ENCODE assay signal across 8 cellular contexts in genomic region chr12:11500222-11500860, GRCh38.
DNase-seq lines count a peak whose midpoint lies in the region; ATAC-seq and TF ChIP-seq lines count a peak whose summit lies in the region.

No MANE protein-coding gene starts in this region.

- CTCF ChIA-PET in OCI-LY7 (lab: Charles Lee; ENCODE audit: unreplicated experiment): no interaction called here

- peaks cover 6% of the 10 kb centered on the region for H3K9me3 Mint-ChIP-seq in activated T-helper 17 cell treated with anti-CD3 and anti-CD28 coated beads, Interleukin-2, amount 50 U/mL, for 72 hours
- H3K9me3 Mint-ChIP-seq in natural killer cell: peaks cover 0 to 5% of the 10 kb centered on the region in 2 donors
- H3K9me3 Mint-ChIP-seq in stimulated activated memory B cell treated with anti-CD40 and anti-IgM and Interleukin-4, amounts not matched to agents 10 μg/mL and 1 μg/mL and 100 μg/mL, for 72 hours: peaks cover 9% of the 10 kb centered on the region

- peaks cover 23% of the 10 kb centered on the region for H3K27me3 Mint-ChIP-seq in activated T-helper 17 cell treated with anti-CD3 and anti-CD28 coated beads, Interleukin-2, amount 50 U/mL, for 72 hours
- peaks cover 23 to 37% of the 10 kb centered on the region in 2 donors for H3K27me3 Mint-ChIP-seq in natural killer cell (ENCODE audit: low read depth in 2 of 2)
- peaks cover 36% of the 10 kb centered on the region for H3K27me3 Mint-ChIP-seq in stimulated activated memory B cell treated with anti-CD40 and anti-IgM and Interleukin-4, amounts not matched to agents 10 μg/mL and 1 μg/mL and 100 μg/mL, for 72 hours

- H3K27ac Mint-ChIP-seq in activated T-helper 17 cell treated with anti-CD3 and anti-CD28 coated beads, Interleukin-2, amount 50 U/mL, for 72 hours: no peak overlapping the region
- peak overlapping the region in 1 of 2 donors; percentile 57 for H3K27ac Mint-ChIP-seq in natural killer cell
- no peak overlapping the region for H3K27ac Mint-ChIP-seq in stimulated activated memory B cell treated with anti-CD40 and anti-IgM and Interleukin-4, amounts not matched to agents 10 μg/mL and 1 μg/mL and 100 μg/mL, for 72 hours

- H4K20me1 ChIP-seq in GM23248 (ENCODE audit: insufficient read depth): no peaks in the 10 kb centered on the region
- H4K20me1 ChIP-seq in OCI-LY7 (ENCODE audit: insufficient read depth, low read length): no peaks in the 10 kb centered on the region

- POLR2A ChIA-PET in OCI-LY7 (lab: Charles Lee): no interaction called here

- TF ChIP-seq CTCF in OCI-LY7 (conservative IDR thresholded peaks at IDR 0.05; ENCODE audit: low read length) (no peak), fibroblast of pulmonary artery (IDR thresholded peaks at IDR 0.05; ENCODE audit: low read length, missing control alignments) (no peak), natural killer cell (IDR thresholded peaks at IDR 0.05) (no peak)

- H3K27me3 ChIP-seq in ACC112 (ENCODE audit: insufficient read depth, low read length): peaks cover 75% of the 10 kb centered on the region
- peaks cover 13% of the 10 kb centered on the region; the same call in 1 of the 2 replicates for H3K27me3 ChIP-seq in GM23248 (replicated peaks; ENCODE audit: insufficient read depth)

- peak overlapping the region; percentile 47 for H3K4me3 ChIP-seq in ACC112 (ENCODE audit: low read depth, low read length)
- H3K4me3 ChIP-seq in GM23248: no peak overlapping the region
- no peak overlapping the region for H3K4me3 ChIP-seq in OCI-LY7 (ENCODE audit: low read depth, low read length, poor library complexity, severe bottlenecking)
- no peak overlapping the region for H3K4me3 ChIP-seq in fibroblast of pulmonary artery (replicated peaks; ENCODE audit: low read depth, low read length)

- H3K4me2 ChIP-seq in GM23248 (ENCODE audit: unreplicated experiment): no peak overlapping the region
- H3K4me2 ChIP-seq in OCI-LY7 (ENCODE audit: low read length): no peak overlapping the region

- H3K9me3 ChIP-seq in GM23248 (ENCODE audit: low read depth) (no peaks in the 10 kb centered on the region), OCI-LY7 (ENCODE audit: low read length) (no peaks in the 10 kb centered on the region)

- H3F3A ChIP-seq in GM23248 (ENCODE audit: insufficient read depth): no peaks in the 10 kb centered on the region

- no peak overlapping the region for H3K9ac ChIP-seq in GM23248

- WGBS in GM23248 (ENCODE audit: low coverage in 1 of 2, low lambda C conversion rate in 2 of 2, missing lambda C conversion rate in 2 of 2), 2 experiments: 9 to 11% methylated on average over 35 to 58 of the region's 59 CpGs

- in situ Hi-C loops in GM23248 (cut with MboI): no loop called here

- H3K9me2 ChIP-seq in GM23248 (ENCODE audit: insufficient read depth): no peaks in the 10 kb centered on the region
- no peaks in the 10 kb centered on the region for H3K9me2 ChIP-seq in OCI-LY7 (ENCODE audit: insufficient read depth, low read length)

- intact Hi-C loops in OCI-LY7 (cut with micrococcal nuclease; ENCODE audit: unreplicated experiment) (no loop called here), natural killer cell (cut with micrococcal nuclease) (loop anchor here (2.0 kb wide), 1 partner anchor 46 kb away; no protein-coding TSS in a partner anchor)

- no peak overlapping the region for H3K4me3 Mint-ChIP-seq in activated T-helper 17 cell treated with anti-CD3 and anti-CD28 coated beads, Interleukin-2, amount 50 U/mL, for 72 hours
- peak overlapping the region; percentile 25 for H3K4me3 Mint-ChIP-seq in natural killer cell
- peak overlapping the region; percentile 8 for H3K4me3 Mint-ChIP-seq in stimulated activated memory B cell treated with anti-CD40 and anti-IgM and Interleukin-4, amounts not matched to agents 10 μg/mL and 1 μg/mL and 100 μg/mL, for 72 hours

- no peaks in the 10 kb centered on the region for H3K4me1 Mint-ChIP-seq in activated T-helper 17 cell treated with anti-CD3 and anti-CD28 coated beads, Interleukin-2, amount 50 U/mL, for 72 hours
- H3K4me1 Mint-ChIP-seq in natural killer cell: peaks cover 7 to 12% of the 10 kb centered on the region in 2 donors
- peaks cover 32% of the 10 kb centered on the region for H3K4me1 Mint-ChIP-seq in stimulated activated memory B cell treated with anti-CD40 and anti-IgM and Interleukin-4, amounts not matched to agents 10 μg/mL and 1 μg/mL and 100 μg/mL, for 72 hours

- H2AFZ ChIP-seq in ACC112 (ENCODE audit: low read length, unreplicated experiment): no peak overlapping the region
- H2AFZ ChIP-seq in GM23248: no peak overlapping the region
- no peak overlapping the region for H2AFZ ChIP-seq in OCI-LY7 (ENCODE audit: low read length)

- H3K4me1 ChIP-seq in ACC112 (ENCODE audit: control insufficient read depth, insufficient read depth, low read length, unreplicated experiment): peaks cover 3% of the 10 kb centered on the region
- H3K4me1 ChIP-seq in GM23248 (ENCODE audit: insufficient read depth): no peaks in the 10 kb centered on the region
- peaks cover 16% of the 10 kb centered on the region for H3K4me1 ChIP-seq in OCI-LY7 (ENCODE audit: insufficient read depth, low read length, poor library complexity, severe bottlenecking)

- no peaks in the 10 kb centered on the region for H3K36me3 Mint-ChIP-seq in activated T-helper 17 cell treated with anti-CD3 and anti-CD28 coated beads, Interleukin-2, amount 50 U/mL, for 72 hours (ENCODE audit: low read depth)
- H3K36me3 Mint-ChIP-seq in natural killer cell: no peaks in the 10 kb centered on the region
- peaks cover 6% of the 10 kb centered on the region for H3K36me3 Mint-ChIP-seq in stimulated activated memory B cell treated with anti-CD40 and anti-IgM and Interleukin-4, amounts not matched to agents 10 μg/mL and 1 μg/mL and 100 μg/mL, for 72 hours

- no peaks in the 10 kb centered on the region for H3K79me2 ChIP-seq in ACC112 (ENCODE audit: control insufficient read depth, insufficient read depth, low read length, unreplicated experiment)
- H3K79me2 ChIP-seq in GM23248 (ENCODE audit: insufficient read depth): no peaks in the 10 kb centered on the region
- H3K79me2 ChIP-seq in OCI-LY7 (ENCODE audit: insufficient read depth, low read depth, low read length): no peaks in the 10 kb centered on the region

- peak; percentile 67 for ATAC-seq in activated T-helper 17 cell treated with anti-CD3 and anti-CD28 coated beads, Interleukin-2, amount 50 U/mL, for 72 hours (replicated peaks)
- ATAC-seq in natural killer cell (peak; percentile 93 to 100 (median 98)), GM21717 (IDR thresholded peaks at IDR 0.05; ENCODE audit: unreplicated experiment) (no peak)
- peak; percentile 63 for ATAC-seq in stimulated activated memory B cell treated with anti-CD40 and anti-IgM and Interleukin-4, amounts not matched to agents 10 μg/mL and 1 μg/mL and 100 μg/mL, for 72 hours

- peak; percentile 78 for DNase-seq in GM23248
- peak; percentile 24 for DNase-seq in OCI-LY7 (ENCODE audit: low spot score)
- peak; percentile 73 for DNase-seq in fibroblast of pulmonary artery (ENCODE audit: low read depth)
- peak; percentile 85 for DNase-seq in natural killer cell

- BruUV-seq in OCI-LY7 (replicated peaks; lab: Mats Ljungman, UMichigan): no TSS peak

- H3K36me3 ChIP-seq in ACC112 (ENCODE audit: insufficient read depth, low read length): no peaks in the 10 kb centered on the region
- no peaks in the 10 kb centered on the region for H3K36me3 ChIP-seq in GM23248 (ENCODE audit: low read depth)
- H3K36me3 ChIP-seq in OCI-LY7 (ENCODE audit: insufficient read depth, low read length): no peaks in the 10 kb centered on the region

- no peak overlapping the region for H3K27ac ChIP-seq in ACC112 (ENCODE audit: low read depth, low read length)
- H3K27ac ChIP-seq in GM23248: no peak overlapping the region
- no peak overlapping the region for H3K27ac ChIP-seq in OCI-LY7 (ENCODE audit: low read depth, low read length, poor library complexity, severe bottlenecking)

Comparison
In these comparisons a context has a peak if more than half of its experiments do, and no peak if none do; other contexts are left out.
1. DNase-seq: peak in every context shown above with its lines; median percentile 85 in natural killer cell; 78 in GM23248; 73 in fibroblast of pulmonary artery; 24 in OCI-LY7.